Comparison of ENCODE assay signal across 8 cellular contexts in genomic region chr1:244865028-244865371, GRCh38. TPM values are rescaled to one million over a fixed set of nuclear protein-coding genes. Genes with fewer than 3 reads are reported as not detected.
DNase-seq lines count a peak whose midpoint lies in the region; ATAC-seq and TF ChIP-seq lines count a peak whose summit lies in the region.

No MANE protein-coding gene starts in this region.

- peak overlapping the region; percentile 98 for H3K4me3 Mint-ChIP-seq in T-helper 17 cell

- H3K9me3 ChIP-seq in T-helper 17 cell (ENCODE audit: control insufficient read depth, low read length, poor library complexity, severe bottlenecking) (no peaks in the 10 kb centered on the region), colonic mucosa (no peaks in the 10 kb centered on the region), mononuclear cell (ENCODE audit: low read depth, low read length) (no peaks in the 10 kb centered on the region), tibial artery (no peaks in the 10 kb centered on the region)

- peaks cover 7% of the 10 kb centered on the region for H3K36me3 Mint-ChIP-seq in T-helper 17 cell (ENCODE audit: low read depth)

- H3K4me3 ChIP-seq in colonic mucosa: peak overlapping the region; percentile 90
- peak overlapping the region; percentile 100 for H3K4me3 ChIP-seq in mononuclear cell (ENCODE audit: low read length)
- peak overlapping the region; percentile 96 to 98 for H3K4me3 ChIP-seq in tibial artery

- H3K9ac ChIP-seq in colonic mucosa (ENCODE audit: low read depth in 2 of 2, low read length in 2 of 2): peak overlapping the region; percentile 46 to 100

- H3K27me3 Mint-ChIP-seq in T-helper 17 cell: no peaks in the 10 kb centered on the region

- ATAC-seq in Right ventricle myocardium superior (ENCODE audit: poor library complexity): no peak
- no peak for ATAC-seq in T-helper 17 cell

- H3K4me1 Mint-ChIP-seq in T-helper 17 cell: peaks cover 42% of the 10 kb centered on the region

- H3K36me3 ChIP-seq in colonic mucosa (peaks cover 2% of the 10 kb centered on the region), tibial artery (peaks cover 5 to 12% (median 10%) of the 10 kb centered on the region in 3 donors)

- H3K27ac Mint-ChIP-seq in T-helper 17 cell: peak overlapping the region; percentile 99

- peaks cover 9% of the 10 kb centered on the region for H3K4me1 ChIP-seq in colonic mucosa
- H3K4me1 ChIP-seq in mononuclear cell (ENCODE audit: insufficient read depth, low read length): peaks cover 30% of the 10 kb centered on the region
- peaks cover 0 to 32% (median 16%) of the 10 kb centered on the region in 4 donors for H3K4me1 ChIP-seq in tibial artery

- TF ChIP-seq CTCF in colonic mucosa (IDR thresholded peaks at IDR 0.05) (no peak), tibial artery (IDR thresholded peaks at IDR 0.05) (no peak)

- H3K27me3 ChIP-seq in colonic mucosa (no peaks in the 10 kb centered on the region), mononuclear cell (ENCODE audit: insufficient read depth, low read length) (no peaks in the 10 kb centered on the region), tibial artery (no peaks in the 10 kb centered on the region)

- intact Hi-C loops in Right ventricle myocardium superior (cut with DNase I): loop anchor here (2.0 kb wide), 2 partner anchors 30 to 106 kb away; partner anchors contain the start of gene COX20
- intact Hi-C loops in cardiac septum (cut with DNase I): loop anchor here (2.0 kb wide), 2 partner anchors 178 to 212 kb away; partner anchors contain the start of gene DESI2
- intact Hi-C loops in colonic mucosa (cut with DNase I): loop anchor here (2.0 to 10.0 kb wide), 3 partner anchors 30 to 180 kb away; partner anchors contain the start of gene COX20
- intact Hi-C loops in tibial artery (cut with DNase I; ENCODE audit: low total_unique reads): loop anchor here (5.0 to 10.0 kb wide), 2 partner anchors 210 to 263 kb away; partner anchors contain the start of gene DESI2

- DNase-seq in Right ventricle myocardium superior (peak; percentile 60), cardiac septum (ENCODE audit: low spot score) (no peak), T-helper 17 cell (peak in 1 of 3 donors; percentile 21), colonic mucosa (peak; percentile 59), tibial artery (peak in 1 of 2 donors; percentile 45), COR-L47 (lab: John Stamatoyannopoulos, UW) (no peak), EL (no peak)

- H3K27ac ChIP-seq in colonic mucosa (peak overlapping the region; percentile 100), tibial artery (peak overlapping the region; percentile 100)

RNA-seq across cellular contexts. Expression of gene HNRNPU, which starts 0.7 kb away (rescaled TPM):
- total RNA-seq in Right ventricle myocardium superior: 164 TPM
- total RNA-seq in cardiac septum: 192 TPM
- total RNA-seq in T-helper 17 cell: 100 to 1,000 TPM; 440 to 563 TPM
- 100 to 1,000 TPM; 218 to 370 TPM for total RNA-seq in colonic mucosa
- total RNA-seq in mononuclear cell: 436 TPM

RNA-seq across cellular contexts. Expression of gene COX20, which starts 29.5 kb away (rescaled TPM):
- total RNA-seq in Right ventricle myocardium superior: 68.7 TPM
- total RNA-seq in cardiac septum: 83.7 TPM
- total RNA-seq in T-helper 17 cell: 10 to 100 TPM; 24.4 to 24.8 TPM
- total RNA-seq in colonic mucosa: 10 to 100 TPM; 26.1 to 31.5 TPM
- total RNA-seq in mononuclear cell: 19.7 TPM

Comparison
In these comparisons a context has a peak if more than half of its experiments do, and no peak if none do; other contexts are left out.
1. DNase-seq: peak in Right ventricle myocardium superior (single experiment) and colonic mucosa (single experiment); none in cardiac septum (single experiment), COR-L47 (single experiment) and EL (single experiment).
2. Peak in every context shown above with its lines, with median percentiles within 50 percentile points of each other: H3K4me3 ChIP-seq.